In genomic region chr4:98474408-98474844, GRCh38 we compare ENCODE assay signal across 16 cellular contexts.
DNase-seq lines count a peak whose midpoint lies in the region; ATAC-seq and FAIRE-seq lines count a peak whose summit lies in the region.
"Had no signal": no experiment of that assay in that cellular context is flagged by ENCODE, and none has a peak within 500 bp of the region (broad histone marks: within the 10 kb centered on the region; RNA-seq: fewer than 3 reads in every experiment).

No MANE protein-coding gene starts in this region.

- peak; percentile 67 for FAIRE-seq in RCC 7860 (lab: Jason Lieb, UNC)
- FAIRE-seq: small intestine had no signal

- no peak for ATAC-seq in GM21825 (IDR thresholded peaks at IDR 0.05; ENCODE audit: unreplicated experiment)
- ATAC-seq: left cardiac atrium, Panc1 had no signal

- DNase-seq in stimulated activated CD4-positive, alpha-beta T cell treated with anti-CD3 and anti-CD28 coated beads, Interleukin-4, amount 100 ng/mL, for 24 hours, result peak; percentile 26
- no peak for DNase-seq in stimulated activated CD4-positive, alpha-beta T cell treated with anti-CD3 and anti-CD28 coated beads, Interleukin-4, amount 100 ng/mL, for 1 hour
- DNase-seq in RCC 7860 (ENCODE audit: low spot score) (peak; percentile 71), fibroblast of gingiva (ENCODE audit: low read depth) (peak; percentile 91), NCI-H2029 (lab: John Stamatoyannopoulos, UW) (no peak), NCI-H2196 treated with DMSO at 0.1 percent for 48 hours (lab: John Stamatoyannopoulos, UW; ENCODE audit: unreplicated experiment) (no peak), dermis blood vessel endothelial cell (no peak)
- DNase-seq: CD4-positive, CD25-positive, alpha-beta regulatory T cell; foreskin melanocyte; left cardiac atrium; NCI-H2081 treated with DMSO at 0.1 percent for 48 hours; nephron progenitor cell; small intestine; uterus had no signal

Comparison
In these comparisons a context has a peak if more than half of its experiments do, and no peak if none do; other contexts are left out.
1. DNase-seq: peak in stimulated activated CD4-positive, alpha-beta T cell treated with anti-CD3 and anti-CD28 coated beads, Interleukin-4, amount 100 ng/mL, for 24 hours (single experiment), RCC 7860 (single experiment) and fibroblast of gingiva (single experiment); none in stimulated activated CD4-positive, alpha-beta T cell treated with anti-CD3 and anti-CD28 coated beads, Interleukin-4, amount 100 ng/mL, for 1 hour (single experiment), NCI-H2029 (single experiment), NCI-H2196 treated with DMSO at 0.1 percent for 48 hours (single experiment) and dermis blood vessel endothelial cell (single experiment).